ENCODE assay signal across 2 cellular contexts in the genomic region with DNA sequence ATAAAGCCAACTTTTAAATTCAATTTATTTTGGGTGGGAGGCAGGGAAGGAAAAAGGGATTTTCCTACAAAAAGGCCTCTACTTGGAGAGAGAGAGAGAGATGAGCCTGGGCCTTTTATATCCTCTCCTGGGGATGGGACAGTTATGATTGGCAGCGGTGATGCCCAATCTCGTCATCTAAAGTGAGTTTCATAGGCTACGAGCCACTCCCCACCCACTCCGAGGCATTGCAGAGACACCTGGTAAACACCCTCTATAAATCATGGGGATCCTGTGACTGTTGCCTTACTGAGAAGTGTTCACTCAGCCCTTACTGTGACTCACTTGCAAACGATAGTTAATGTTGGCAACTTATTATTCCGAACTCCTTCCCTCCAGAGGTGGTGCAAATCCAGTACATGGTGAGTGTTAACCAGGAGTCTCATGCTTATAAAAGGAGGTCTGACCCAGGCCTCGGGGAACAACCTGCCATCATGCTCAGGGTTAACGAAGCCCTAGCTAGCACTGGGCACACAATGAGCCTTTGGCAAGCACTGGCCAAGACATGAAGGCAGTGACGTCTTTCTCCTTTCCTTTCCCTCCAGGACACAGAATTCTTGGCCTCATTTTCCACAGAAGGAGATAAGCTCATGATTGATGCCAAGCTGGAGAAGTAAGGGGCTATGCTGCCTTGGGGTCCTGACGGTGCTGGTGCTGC.
TF ChIP-seq lines count a peak whose summit lies in the region.

No MANE protein-coding gene starts in this region.

TF ChIP-seq in HepG2, 621 proteins besides CTCF, POLR2A, EP300 and RAD21:
- TF ChIP-seq, protein P1, sequence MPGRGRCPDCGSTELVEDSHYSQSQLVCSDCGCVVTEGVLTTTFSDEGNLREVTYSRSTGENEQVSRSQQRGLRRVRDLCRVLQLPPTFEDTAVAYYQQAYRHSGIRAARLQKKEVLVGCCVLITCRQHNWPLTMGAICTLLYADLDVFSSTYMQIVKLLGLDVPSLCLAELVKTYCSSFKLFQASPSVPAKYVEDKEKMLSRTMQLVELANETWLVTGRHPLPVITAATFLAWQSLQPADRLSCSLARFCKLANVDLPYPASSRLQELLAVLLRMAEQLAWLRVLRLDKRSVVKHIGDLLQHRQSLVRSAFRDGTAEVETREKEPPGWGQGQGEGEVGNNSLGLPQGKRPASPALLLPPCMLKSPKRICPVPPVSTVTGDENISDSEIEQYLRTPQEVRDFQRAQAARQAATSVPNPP (CRISPR knock-in tag; IDR thresholded peaks at IDR 0.05) = no peak
- 0 out of 2 replicates have a peak, but pooled peaks have one; percentile 6 for TF ChIP-seq RFX1 (IDR thresholded peaks at IDR 0.05)

TF ChIP-seq in K562, 482 proteins besides CTCF, POLR2A, EP300 and RAD21:
- TF ChIP-seq, protein P2, sequence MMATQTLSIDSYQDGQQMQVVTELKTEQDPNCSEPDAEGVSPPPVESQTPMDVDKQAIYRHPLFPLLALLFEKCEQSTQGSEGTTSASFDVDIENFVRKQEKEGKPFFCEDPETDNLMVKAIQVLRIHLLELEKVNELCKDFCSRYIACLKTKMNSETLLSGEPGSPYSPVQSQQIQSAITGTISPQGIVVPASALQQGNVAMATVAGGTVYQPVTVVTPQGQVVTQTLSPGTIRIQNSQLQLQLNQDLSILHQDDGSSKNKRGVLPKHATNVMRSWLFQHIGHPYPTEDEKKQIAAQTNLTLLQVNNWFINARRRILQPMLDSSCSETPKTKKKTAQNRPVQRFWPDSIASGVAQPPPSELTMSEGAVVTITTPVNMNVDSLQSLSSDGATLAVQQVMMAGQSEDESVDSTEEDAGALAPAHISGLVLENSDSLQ (IDR thresholded peaks at IDR 0.05) = peak; percentile 80
- TF ChIP-seq SRF (CRISPR knock-in tag; IDR thresholded peaks at IDR 0.05) (0 out of 4 replicates have a peak, but pooled peaks of 1 of the 2 experiments have one; percentile 20), RBM14 (IDR thresholded peaks at IDR 0.05; ENCODE audit: borderline replicate concordance, insufficient read depth, low read depth, low read length) (no peak), MEIS2 (IDR thresholded peaks at IDR 0.05; ENCODE audit: partially characterized antibody) (peak; percentile 7)
TF ChIP-seq in K562: peak in this region for 3.
